In genomic region chr6:10643214-10643641, GRCh38 we compare ENCODE assay signal across 12 cellular contexts. TPM values are rescaled to one million over a fixed set of nuclear protein-coding genes. Genes with fewer than 3 reads are reported as not detected.
DNase-seq lines count a peak whose midpoint lies in the region; ATAC-seq, FAIRE-seq and TF ChIP-seq lines count a peak whose summit lies in the region.
"Had no signal": no experiment of that assay in that cellular context is flagged by ENCODE, and none has a peak within 500 bp of the region (broad histone marks: within the 10 kb centered on the region; RNA-seq: fewer than 3 reads in every experiment).

No MANE protein-coding gene starts in this region.

- TF ChIP-seq CTCF in heart left ventricle (IDR thresholded peaks at IDR 0.05): no peak

- H3K79me1 ChIP-seq in mesenchymal stem cell (replicated peaks; ENCODE audit: low read length, poor library complexity, severe bottlenecking): no peaks in the 10 kb centered on the region

- H4K91ac ChIP-seq in mesenchymal stem cell (ENCODE audit: low read length): no peak overlapping the region

- H4K20me1 ChIP-seq in Karpas-422 (ENCODE audit: insufficient read depth, low read depth, low read length): no peaks in the 10 kb centered on the region

- DNase-seq in GM18507 (ENCODE audit: extremely low spot score, insufficient read length, low read depth) (no peak), Karpas-422 (peak; percentile 78), germinal center (ENCODE audit: low spot score) (peak; percentile 55), heart left ventricle (no peak), left lobe of liver (ENCODE audit: low spot score) (no peak), mesenchymal stem cell (no peak)
- DNase-seq: Calu3, foreskin fibroblast had no signal

- H3K79me2 ChIP-seq in Karpas-422 (ENCODE audit: low read length): no peaks in the 10 kb centered on the region

- H3K9me2 ChIP-seq in Karpas-422 (replicated peaks; ENCODE audit: insufficient read depth, low read length): no peaks in the 10 kb centered on the region

- H3K9me3 ChIP-seq in Karpas-422 (ENCODE audit: low read length) (no peaks in the 10 kb centered on the region), heart left ventricle (peaks cover 0 to 7% (median 0%) of the 10 kb centered on the region in 12 donors), mesenchymal stem cell (ENCODE audit: control insufficient read depth, low read length) (peaks cover 11% of the 10 kb centered on the region)

- H2BK120ac ChIP-seq in mesenchymal stem cell (ENCODE audit: low read depth, low read length): no peak overlapping the region

- peak; percentile 76 for FAIRE-seq in GM18507 (lab: Jason Lieb, UNC)
- FAIRE-seq: bronchial epithelial cell had no signal

- no peak overlapping the region for H4K8ac ChIP-seq in mesenchymal stem cell (ENCODE audit: low read length)

- H3K27me3 ChIP-seq in Karpas-422 (ENCODE audit: low read length): no peaks in the 10 kb centered on the region
- no peaks in the 10 kb centered on the region for H3K27me3 ChIP-seq in heart left ventricle
- no peaks in the 10 kb centered on the region for H3K27me3 ChIP-seq in mesenchymal stem cell (ENCODE audit: control insufficient read depth in 1 of 2, insufficient read depth in 1 of 2, low read length in 2 of 2)

- H3K36me3 ChIP-seq in Karpas-422 (ENCODE audit: insufficient read depth, low read length): no peaks in the 10 kb centered on the region
- H3K36me3 ChIP-seq in heart left ventricle: no peaks in the 10 kb centered on the region
- no peaks in the 10 kb centered on the region for H3K36me3 ChIP-seq in mesenchymal stem cell (ENCODE audit: control insufficient read depth in 1 of 2, insufficient read depth in 2 of 2, low read depth in 1 of 2, low read length in 2 of 2)

- intact Hi-C loops in heart left ventricle (cut with DNase I): no loop called here

- no peak overlapping the region for H3K14ac ChIP-seq in mesenchymal stem cell (ENCODE audit: low read length in 2 of 2)

- no peak overlapping the region for H3K4ac ChIP-seq in mesenchymal stem cell (ENCODE audit: low read depth in 1 of 2, low read length in 2 of 2)

- H3K4me1 ChIP-seq in Karpas-422 (ENCODE audit: low read length): peaks cover 19% of the 10 kb centered on the region
- peaks cover 0 to 17% (median 0%) of the 10 kb centered on the region in 12 donors for H3K4me1 ChIP-seq in heart left ventricle
- H3K4me1 ChIP-seq in mesenchymal stem cell (ENCODE audit: control insufficient read depth, insufficient read depth, low read depth, low read length): no peaks in the 10 kb centered on the region

- H2AK5ac ChIP-seq in mesenchymal stem cell (ENCODE audit: low read length, severe bottlenecking): no peak overlapping the region

- H2AFZ ChIP-seq in Karpas-422 (ENCODE audit: low read length): peak overlapping the region; percentile 44
- H2AFZ ChIP-seq in mesenchymal stem cell (ENCODE audit: low read depth, low read length): no peak overlapping the region

- no peak overlapping the region for H3K18ac ChIP-seq in mesenchymal stem cell (ENCODE audit: low read depth in 1 of 2, low read length in 2 of 2)

- no peak overlapping the region for H3K23ac ChIP-seq in mesenchymal stem cell (ENCODE audit: low read length in 2 of 2)

- H3K27ac ChIP-seq in Karpas-422 (ENCODE audit: low read length): peak overlapping the region; percentile 45
- no peak overlapping the region for H3K27ac ChIP-seq in heart left ventricle
- no peak overlapping the region for H3K27ac ChIP-seq in mesenchymal stem cell (ENCODE audit: low read length, poor library complexity, severe bottlenecking)

- no peak overlapping the region for H2BK15ac ChIP-seq in mesenchymal stem cell (ENCODE audit: low read depth, poor library complexity, severe bottlenecking)

- ATAC-seq in GM21825 (IDR thresholded peaks at IDR 0.05; ENCODE audit: unreplicated experiment) (peak; percentile 63), heart left ventricle (no peak), left lobe of liver (no peak), HG03280 (IDR thresholded peaks at IDR 0.05; ENCODE audit: unreplicated experiment) (no peak)

- H3K4me3 ChIP-seq in Karpas-422 (ENCODE audit: low read length): no peak overlapping the region
- H3K4me3 ChIP-seq in heart left ventricle: no peak overlapping the region
- H3K4me3 ChIP-seq in mesenchymal stem cell (ENCODE audit: insufficient read depth in 1 of 2, low read depth in 1 of 2, low read length in 2 of 2): no peak overlapping the region

- no peak overlapping the region for H2BK5ac ChIP-seq in mesenchymal stem cell (ENCODE audit: low read depth, low read length, poor library complexity, severe bottlenecking)

- TF ChIP-seq POLR2A in heart left ventricle (IDR thresholded peaks at IDR 0.05): no peak

- H3K9ac ChIP-seq in Karpas-422 (ENCODE audit: low read length) (no peak overlapping the region), mesenchymal stem cell (ENCODE audit: low read length) (no peak overlapping the region)

- H2BK12ac ChIP-seq in mesenchymal stem cell (ENCODE audit: low read length in 2 of 2): no peak overlapping the region

- H3K4me2 ChIP-seq in Karpas-422 (ENCODE audit: low read depth, low read length, poor library complexity, severe bottlenecking) (peak overlapping the region; percentile 63), mesenchymal stem cell (ENCODE audit: low read length, poor library complexity, severe bottlenecking) (no peak overlapping the region)

- WGBS in heart left ventricle, 4 donors: 44 to 54% (median 48%) methylated on average over 2 of the region's 2 CpGs
- WGBS in mesenchymal stem cell: 89% methylated on average over 2 of the region's 2 CpGs

RNA-seq across cellular contexts. Expression of gene C6orf52, which starts 51.2 kb away (rescaled TPM):
- not detected in 2 replicates for total RNA-seq in Karpas-422 (2014; rRNA removed; shearing (Covaris generic); ENCODE audit: low replicate concordance)
- total RNA-seq in heart left ventricle (1 to 10 TPM in 2 of 9 donors, under 1 TPM in 1, not detected in 6; 0.71 to 3.6 (median 1.5) TPM), left lobe of liver (2.2 TPM)
- polyA plus RNA-seq in heart left ventricle: under 1 TPM; 0.15 to 0.99 TPM
- 1.7 TPM for polyA plus RNA-seq in mesenchymal stem cell (2013, experiment 1 of 2)
- 2.4 TPM for polyA plus RNA-seq in mesenchymal stem cell (2013, experiment 2 of 2)
- total RNA-seq: Calu3, mononuclear cell had no signal

RNA-seq across cellular contexts. Expression of gene PAK1IP1, which starts 51.5 kb away (rescaled TPM):
- 12.3 and 14.3 TPM in 2 replicates for total RNA-seq in Karpas-422 (2014; rRNA removed; shearing (Covaris generic); ENCODE audit: low replicate concordance)
- total RNA-seq in heart left ventricle (10 to 100 TPM in 1 of 9 donors, 1 to 10 TPM in 8; 6.1 to 12.7 (median 8.7) TPM), left lobe of liver (4.2 TPM)
- 10 to 100 TPM in 1 of 2 donors, 1 to 10 TPM in 1; 7.9 to 21.0 TPM for polyA plus RNA-seq in heart left ventricle
- polyA plus RNA-seq in mesenchymal stem cell (2013, experiment 1 of 2): 22.4 TPM
- 23.4 TPM for polyA plus RNA-seq in mesenchymal stem cell (2013, experiment 2 of 2)

Comparison
In these comparisons a context has a peak if more than half of its experiments do, and no peak if none do; other contexts are left out.
1. DNase-seq: peak in Karpas-422 (single experiment) and germinal center (single experiment); none in GM18507 (single experiment), heart left ventricle (0 of 5), left lobe of liver (single experiment) and mesenchymal stem cell (single experiment).